8 cellular contexts compared by ENCODE assay signal in the genomic region with DNA sequence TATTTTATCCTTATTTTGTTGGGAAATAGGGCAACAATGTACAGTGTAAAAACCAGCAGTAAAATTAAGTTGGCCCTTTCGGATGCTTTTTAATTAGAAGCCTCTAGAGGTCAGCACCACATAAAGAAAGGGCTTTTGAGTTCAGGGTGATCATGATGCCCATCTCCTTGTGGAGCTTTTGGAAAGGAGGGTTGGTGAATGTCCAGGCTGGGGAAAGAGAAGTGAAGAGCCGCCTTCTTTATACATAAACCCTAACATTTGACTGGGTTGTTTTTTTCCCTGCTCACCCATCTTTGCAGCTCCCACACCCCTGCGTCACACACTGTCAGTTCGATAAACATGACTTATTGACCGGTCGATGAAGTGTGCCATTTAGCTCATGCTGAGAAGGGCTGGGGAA. TPM values are rescaled to one million over a fixed set of nuclear protein-coding genes. Genes with fewer than 3 reads are reported as not detected.
DNase-seq lines count a peak whose midpoint lies in the region; ATAC-seq and TF ChIP-seq lines count a peak whose summit lies in the region.

No MANE protein-coding gene starts in this region.

- no TSS peak for BruUV-seq in A673 (replicated peaks; lab: Mats Ljungman, UMichigan)

- 72% methylated on average over 6 of the region's 6 CpGs for WGBS in esophagus muscularis mucosa

- CTCF ChIA-PET in A673 (lab: Charles Lee) = interaction anchor here (0.6 to 0.7 kb wide), 2 partner anchors 12 to 403 kb away, joined by 3 to 8 read pairs; no protein-coding TSS in a partner anchor

- H3K4me1 ChIP-seq in A673 (ENCODE audit: insufficient read depth, low read length, poor library complexity, severe bottlenecking) (no peaks in the 10 kb centered on the region), esophagus muscularis mucosa (peaks cover 19 to 64% (median 47%) of the 10 kb centered on the region in 4 donors)

- H3K27me3 Mint-ChIP-seq in nephron progenitor cell (ENCODE audit: low read depth, poor library complexity) = peaks cover 27% of the 10 kb centered on the region

- POLR2A ChIA-PET in A673 (lab: Charles Lee; ENCODE audit: low non-redundant PET) = no interaction called here

- H3K36me3 Mint-ChIP-seq in nephron progenitor cell (ENCODE audit: low read depth) = no peaks in the 10 kb centered on the region

- intact Hi-C loops in A673 (cut with micrococcal nuclease; ENCODE audit: unreplicated experiment) (loop anchor here (5.0 kb wide), 1 partner anchor 248 kb away; no protein-coding TSS in a partner anchor), esophagus muscularis mucosa (cut with DNase I) (loop anchor here (10.0 kb wide), 1 partner anchor 110 kb away; no protein-coding TSS in a partner anchor)

- DNase-seq in A673 (ENCODE audit: low spot score) (peak; percentile 61), NCI-H1092 (lab: John Stamatoyannopoulos, UW) (peak; percentile 73), esophagus muscularis mucosa (ENCODE audit: extremely low spot score) (no peak), nephron progenitor cell (peak; percentile 16), islet precursor cell (no peak), ecto neural progenitor cell (ENCODE audit: low spot score) (no peak)

- H3K4me1 Mint-ChIP-seq in nephron progenitor cell = peaks cover 54% of the 10 kb centered on the region

- no peaks in the 10 kb centered on the region for H3K9me3 Mint-ChIP-seq in nephron progenitor cell

- H3K4me3 Mint-ChIP-seq in nephron progenitor cell = no peak overlapping the region

- no peak overlapping the region for H3K27ac Mint-ChIP-seq in nephron progenitor cell

- TF ChIP-seq POLR2A in esophagus muscularis mucosa (IDR thresholded peaks at IDR 0.05; ENCODE audit: low read depth) = no peak

- no peaks in the 10 kb centered on the region for H3K36me3 ChIP-seq in A673 (ENCODE audit: insufficient read depth, low read length, poor library complexity, severe bottlenecking)
- H3K36me3 ChIP-seq in esophagus muscularis mucosa = peaks cover 0 to 37% (median 5%) of the 10 kb centered on the region in 4 donors

- TF ChIP-seq EP300 in esophagus muscularis mucosa (IDR thresholded peaks at IDR 0.05) = no peak

- H3K27me3 ChIP-seq in A673 (replicated peaks; ENCODE audit: insufficient read depth, low read depth, low read length, poor library complexity) (no peaks in the 10 kb centered on the region), esophagus muscularis mucosa (no peaks in the 10 kb centered on the region)

- H3K9me3 ChIP-seq in A673 (ENCODE audit: low read depth, low read length, poor library complexity, severe bottlenecking) (no peaks in the 10 kb centered on the region), esophagus muscularis mucosa (no peaks in the 10 kb centered on the region)

- H3K27ac ChIP-seq in A673 (ENCODE audit: low read depth, low read length, poor library complexity, severe bottlenecking) (no peak overlapping the region), esophagus muscularis mucosa (replicated peaks in 1 of 4) (peak overlapping the region in 3 of 4 donors; percentile 34 to 65 (median 59))

- TF ChIP-seq CTCF in A673 (conservative IDR thresholded peaks at IDR 0.05; ENCODE audit: low read depth, low read length) = peak; percentile 60
- TF ChIP-seq CTCF in GM12875 (IDR thresholded peaks at IDR 0.05; ENCODE audit: borderline replicate concordance, insufficient read depth, low read depth, low read length) = peak; percentile 44; the same call in 1 of the 2 replicates
- TF ChIP-seq CTCF in esophagus muscularis mucosa (IDR thresholded peaks at IDR 0.05) = peak; percentile 59 to 69 (median 67)
- peak; percentile 51 for TF ChIP-seq CTCF in nephron progenitor cell (IDR thresholded peaks at IDR 0.05)

- peak; percentile 72 for ATAC-seq in SK-N-SH treated with all-trans-retinoic acid at 6 μM for 48 hours

- no peak overlapping the region for H3K4me3 ChIP-seq in A673 (ENCODE audit: low read depth, low read length, poor library complexity, severe bottlenecking)
- no peak overlapping the region for H3K4me3 ChIP-seq in GM12875 (ENCODE audit: low read depth, low read length)
- H3K4me3 ChIP-seq in esophagus muscularis mucosa = no peak overlapping the region

TF ChIP-seq in SK-N-SH treated with all-trans-retinoic acid at 6 μM for 48 hours, 23 proteins besides CTCF, POLR2A, EP300 and RAD21:
- TF ChIP-seq ARNTL (CRISPR knock-in tag; IDR thresholded peaks at IDR 0.05; ENCODE audit: borderline replicate concordance, low read depth) (no peak), ZC3H10 (CRISPR knock-in tag; IDR thresholded peaks at IDR 0.05) (no peak), GLIS3 (CRISPR knock-in tag; IDR thresholded peaks at IDR 0.05) (no peak), RARB (CRISPR knock-in tag; IDR thresholded peaks at IDR 0.05) (no peak), TCF4 (CRISPR knock-in tag; IDR thresholded peaks at IDR 0.05; ENCODE audit: borderline replicate concordance) (no peak), OSR1 (CRISPR knock-in tag; IDR thresholded peaks at IDR 0.05) (no peak), ZFP30 (CRISPR knock-in tag; IDR thresholded peaks at IDR 0.05) (no peak), ZNF70 (CRISPR knock-in tag; IDR thresholded peaks at IDR 0.05) (no peak), TOX (CRISPR knock-in tag; IDR thresholded peaks at IDR 0.05; ENCODE audit: borderline replicate concordance) (no peak), ESRRG (CRISPR knock-in tag; IDR thresholded peaks at IDR 0.05) (no peak), PPARA (CRISPR knock-in tag; IDR thresholded peaks at IDR 0.05; ENCODE audit: borderline replicate concordance) (no peak), ZFP3 (CRISPR knock-in tag; IDR thresholded peaks at IDR 0.05) (no peak), CSDC2 (CRISPR knock-in tag; IDR thresholded peaks at IDR 0.05) (no peak), ZNF565 (CRISPR knock-in tag; conservative IDR thresholded peaks at IDR 0.05; ENCODE audit: low read depth) (no peak), ISL1 (CRISPR knock-in tag; IDR thresholded peaks at IDR 0.05) (no peak), BACH2 (CRISPR knock-in tag; IDR thresholded peaks at IDR 0.05; ENCODE audit: borderline replicate concordance) (no peak)
- TF ChIP-seq, protein P1, sequence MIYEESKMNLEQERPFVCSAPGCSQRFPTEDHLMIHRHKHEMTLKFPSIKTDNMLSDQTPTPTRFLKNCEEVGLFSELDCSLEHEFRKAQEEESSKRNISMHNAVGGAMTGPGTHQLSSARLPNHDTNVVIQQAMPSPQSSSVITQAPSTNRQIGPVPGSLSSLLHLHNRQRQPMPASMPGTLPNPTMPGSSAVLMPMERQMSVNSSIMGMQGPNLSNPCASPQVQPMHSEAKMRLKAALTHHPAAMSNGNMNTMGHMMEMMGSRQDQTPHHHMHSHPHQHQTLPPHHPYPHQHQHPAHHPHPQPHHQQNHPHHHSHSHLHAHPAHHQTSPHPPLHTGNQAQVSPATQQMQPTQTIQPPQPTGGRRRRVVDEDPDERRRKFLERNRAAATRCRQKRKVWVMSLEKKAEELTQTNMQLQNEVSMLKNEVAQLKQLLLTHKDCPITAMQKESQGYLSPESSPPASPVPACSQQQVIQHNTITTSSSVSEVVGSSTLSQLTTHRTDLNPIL (CRISPR knock-in tag; IDR thresholded peaks at IDR 0.05; ENCODE audit: low read depth) = no peak
- TF ChIP-seq, protein P2, sequence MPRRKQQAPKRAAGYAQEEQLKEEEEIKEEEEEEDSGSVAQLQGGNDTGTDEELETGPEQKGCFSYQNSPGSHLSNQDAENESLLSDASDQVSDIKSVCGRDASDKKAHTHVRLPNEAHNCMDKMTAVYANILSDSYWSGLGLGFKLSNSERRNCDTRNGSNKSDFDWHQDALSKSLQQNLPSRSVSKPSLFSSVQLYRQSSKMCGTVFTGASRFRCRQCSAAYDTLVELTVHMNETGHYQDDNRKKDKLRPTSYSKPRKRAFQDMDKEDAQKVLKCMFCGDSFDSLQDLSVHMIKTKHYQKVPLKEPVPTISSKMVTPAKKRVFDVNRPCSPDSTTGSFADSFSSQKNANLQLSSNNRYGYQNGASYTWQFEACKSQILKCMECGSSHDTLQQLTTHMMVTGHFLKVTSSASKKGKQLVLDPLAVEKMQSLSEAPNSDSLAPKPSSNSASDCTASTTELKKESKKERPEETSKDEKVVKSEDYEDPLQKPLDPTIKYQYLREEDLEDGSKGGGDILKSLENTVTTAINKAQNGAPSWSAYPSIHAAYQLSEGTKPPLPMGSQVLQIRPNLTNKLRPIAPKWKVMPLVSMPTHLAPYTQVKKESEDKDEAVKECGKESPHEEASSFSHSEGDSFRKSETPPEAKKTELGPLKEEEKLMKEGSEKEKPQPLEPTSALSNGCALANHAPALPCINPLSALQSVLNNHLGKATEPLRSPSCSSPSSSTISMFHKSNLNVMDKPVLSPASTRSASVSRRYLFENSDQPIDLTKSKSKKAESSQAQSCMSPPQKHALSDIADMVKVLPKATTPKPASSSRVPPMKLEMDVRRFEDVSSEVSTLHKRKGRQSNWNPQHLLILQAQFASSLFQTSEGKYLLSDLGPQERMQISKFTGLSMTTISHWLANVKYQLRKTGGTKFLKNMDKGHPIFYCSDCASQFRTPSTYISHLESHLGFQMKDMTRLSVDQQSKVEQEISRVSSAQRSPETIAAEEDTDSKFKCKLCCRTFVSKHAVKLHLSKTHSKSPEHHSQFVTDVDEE (CRISPR knock-in tag; IDR thresholded peaks at IDR 0.05) = no peak
- TF ChIP-seq, protein P3, sequence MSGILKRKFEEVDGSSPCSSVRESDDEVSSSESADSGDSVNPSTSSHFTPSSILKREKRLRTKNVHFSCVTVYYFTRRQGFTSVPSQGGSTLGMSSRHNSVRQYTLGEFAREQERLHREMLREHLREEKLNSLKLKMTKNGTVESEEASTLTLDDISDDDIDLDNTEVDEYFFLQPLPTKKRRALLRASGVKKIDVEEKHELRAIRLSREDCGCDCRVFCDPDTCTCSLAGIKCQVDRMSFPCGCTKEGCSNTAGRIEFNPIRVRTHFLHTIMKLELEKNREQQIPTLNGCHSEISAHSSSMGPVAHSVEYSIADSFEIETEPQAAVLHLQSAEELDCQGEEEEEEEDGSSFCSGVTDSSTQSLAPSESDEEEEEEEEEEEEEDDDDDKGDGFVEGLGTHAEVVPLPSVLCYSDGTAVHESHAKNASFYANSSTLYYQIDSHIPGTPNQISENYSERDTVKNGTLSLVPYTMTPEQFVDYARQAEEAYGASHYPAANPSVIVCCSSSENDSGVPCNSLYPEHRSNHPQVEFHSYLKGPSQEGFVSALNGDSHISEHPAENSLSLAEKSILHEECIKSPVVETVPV (CRISPR knock-in tag; IDR thresholded peaks at IDR 0.05) = no peak
TF ChIP-seq in SK-N-SH treated with all-trans-retinoic acid at 6 μM for 48 hours: peak in this region for 0.

RNA-seq across cellular contexts. Expression of a gene that starts 29.8 kb away (rescaled TPM):
- 2.6 and 3.0 TPM in 2 replicates for total RNA-seq in A673 (2021)
- total RNA-seq in esophagus muscularis mucosa = 100 to 1,000 TPM; 158 to 249 (median 196) TPM

Comparison
In these comparisons a context has a peak if more than half of its experiments do, and no peak if none do; other contexts are left out.
1. DNase-seq: peak in A673 (single experiment), NCI-H1092 (single experiment) and nephron progenitor cell (single experiment); none in esophagus muscularis mucosa (single experiment), islet precursor cell (single experiment) and ecto neural progenitor cell (single experiment).
2. RNA of a gene that starts 29.8 kb away (total RNA-seq): 158 to 249 TPM in esophagus muscularis mucosa; 2.6 to 3.0 TPM in A673; every median in the first group is over 10 times any median in the second.
3. Peak in every context shown above with its lines, with median percentiles within 50 percentile points of each other: CTCF ChIP-seq.